ENCODE assay signal across 8 cellular contexts in the genomic region with DNA sequence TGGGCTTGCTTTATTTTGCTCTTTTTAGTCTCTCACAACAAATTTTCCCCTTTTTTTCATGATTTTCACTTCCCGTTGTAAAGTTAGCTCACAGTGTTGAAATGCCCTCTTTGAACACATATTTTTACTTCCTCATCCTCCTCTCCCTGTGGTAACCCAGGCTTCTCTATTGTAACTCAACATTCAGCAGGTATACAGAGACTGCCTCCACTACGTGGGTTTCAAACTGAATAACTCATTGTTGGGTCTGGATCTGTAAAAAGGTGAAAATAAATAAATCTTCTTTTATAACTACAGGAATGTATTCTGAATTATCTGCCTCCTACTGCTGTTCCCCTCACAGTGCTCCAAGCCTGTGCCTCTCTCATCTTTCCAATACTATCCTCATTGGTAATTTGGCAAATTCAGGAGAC.
DNase-seq lines count a peak whose midpoint lies in the region; TF ChIP-seq lines count a peak whose summit lies in the region.

No MANE protein-coding gene starts in this region.

- H3K27ac ChIP-seq in GM23248 (peak overlapping the region; percentile 99), SU-DHL-6 (ENCODE audit: low read depth, low read length) (peak overlapping the region; percentile 73)

- DNase-seq in BJ (ENCODE audit: low read depth) (no peak), GM23248 (no peak), kidney glomerular epithelial cell (lab: John Stamatoyannopoulos, UW) (peak; percentile 14), SHP77 (lab: John Stamatoyannopoulos, UW) (no peak), NK-92 (lab: John Stamatoyannopoulos, UW; ENCODE audit: unreplicated experiment) (no peak), SW480 (ENCODE audit: low spot score) (no peak), C1 segment of cervical spinal cord (lab: John Stamatoyannopoulos, UW) (no peak)

- TF ChIP-seq CTCF in BJ (IDR thresholded peaks at IDR 0.05; ENCODE audit: insufficient read depth, low read depth, low read length) = no peak
- no peak for TF ChIP-seq CTCF in SU-DHL-6 (IDR thresholded peaks at IDR 0.05; ENCODE audit: insufficient read depth, low read length, poor library complexity, severe bottlenecking)

- H3K4me3 ChIP-seq in BJ (ENCODE audit: low read depth, low read length) (peak overlapping the region; percentile 97), GM23248 (peak overlapping the region; percentile 97), SU-DHL-6 (ENCODE audit: insufficient read depth, low read length, poor library complexity, severe bottlenecking) (peak overlapping the region; percentile 4)

- CTCF ChIA-PET in BJ (lab: Yijun Ruan, JAX) = interaction anchor here (1.3 kb wide), 1 partner anchor 626 kb away, joined by 3 read pairs; no protein-coding TSS in a partner anchor

- H3F3A ChIP-seq in GM23248 (ENCODE audit: insufficient read depth) (peaks cover 82% of the 10 kb centered on the region), SU-DHL-6 (ENCODE audit: insufficient read depth) (peaks cover 48% of the 10 kb centered on the region)

- H3K36me3 ChIP-seq in BJ (ENCODE audit: control insufficient read depth, insufficient read depth, low read length) (peaks cover 15% of the 10 kb centered on the region), GM23248 (ENCODE audit: low read depth) (peaks cover 67% of the 10 kb centered on the region), SU-DHL-6 (ENCODE audit: low read length) (peaks cover 21% of the 10 kb centered on the region; the same call in 1 of the 2 replicates)

- peak overlapping the region; percentile 100 for H3K9ac ChIP-seq in GM23248
- H3K9ac ChIP-seq in SU-DHL-6 (ENCODE audit: low read length) = peak overlapping the region; percentile 42; the same call in 1 of the 2 replicates

- POLR2A ChIA-PET in BJ (lab: Charles Lee) = no interaction called here

- H4K20me1 ChIP-seq in GM23248 (ENCODE audit: insufficient read depth) (no peaks in the 10 kb centered on the region), SU-DHL-6 (ENCODE audit: low read depth, low read length) (no peaks in the 10 kb centered on the region)

- H3K4me1 ChIP-seq in GM23248 (ENCODE audit: insufficient read depth) = peaks cover 54% of the 10 kb centered on the region

- whole genome bisulfite sequencing in GM23248 (ENCODE audit: low coverage in 1 of 2, low lambda C conversion rate in 2 of 2, missing lambda C conversion rate in 2 of 2), 2 experiments = 15 to 17% methylated on average over 2 of the region's 2 CpGs

- H3K27me3 ChIP-seq in BJ (ENCODE audit: control insufficient read depth, insufficient read depth, low read length) = no peaks in the 10 kb centered on the region
- H3K27me3 ChIP-seq in GM23248 (replicated peaks; ENCODE audit: insufficient read depth) = no peaks in the 10 kb centered on the region
- no peaks in the 10 kb centered on the region for H3K27me3 ChIP-seq in SU-DHL-6 (ENCODE audit: low read length)

- H3K4me2 ChIP-seq in GM23248 (ENCODE audit: unreplicated experiment) (peak overlapping the region; percentile 99), SU-DHL-6 (ENCODE audit: low read depth, low read length, poor library complexity, severe bottlenecking) (peak overlapping the region; percentile 96)

- H3K9me2 ChIP-seq in GM23248 (ENCODE audit: insufficient read depth) = no peaks in the 10 kb centered on the region
- no peaks in the 10 kb centered on the region for H3K9me2 ChIP-seq in SU-DHL-6 (replicated peaks; ENCODE audit: insufficient read depth, low read length)

- in situ Hi-C loops in GM23248 (cut with MboI) = loop anchor here (10.0 to 25.0 kb wide), 5 partner anchors 330 to 1055 kb away; no protein-coding TSS in a partner anchor

- H2AFZ ChIP-seq in GM23248 = no peak overlapping the region
- no peak overlapping the region for H2AFZ ChIP-seq in SU-DHL-6 (ENCODE audit: low read depth, low read length, severe bottlenecking)

- H3K9me3 ChIP-seq in GM23248 (ENCODE audit: low read depth) (no peaks in the 10 kb centered on the region), SU-DHL-6 (ENCODE audit: insufficient read depth, low read length) (no peaks in the 10 kb centered on the region)

- H3K79me2 ChIP-seq in GM23248 (ENCODE audit: insufficient read depth) = peaks cover 98% of the 10 kb centered on the region
- H3K79me2 ChIP-seq in SU-DHL-6 (ENCODE audit: insufficient read depth, low read length) = peaks cover 72% of the 10 kb centered on the region

Comparison
In these comparisons a context has a peak if more than half of its experiments do, and no peak if none do; other contexts are left out.
1. H3K4me3 ChIP-seq: peak in every context shown above with its lines; median percentile 97 in BJ; 97 in GM23248; 4 in SU-DHL-6.